In the genomic region with DNA sequence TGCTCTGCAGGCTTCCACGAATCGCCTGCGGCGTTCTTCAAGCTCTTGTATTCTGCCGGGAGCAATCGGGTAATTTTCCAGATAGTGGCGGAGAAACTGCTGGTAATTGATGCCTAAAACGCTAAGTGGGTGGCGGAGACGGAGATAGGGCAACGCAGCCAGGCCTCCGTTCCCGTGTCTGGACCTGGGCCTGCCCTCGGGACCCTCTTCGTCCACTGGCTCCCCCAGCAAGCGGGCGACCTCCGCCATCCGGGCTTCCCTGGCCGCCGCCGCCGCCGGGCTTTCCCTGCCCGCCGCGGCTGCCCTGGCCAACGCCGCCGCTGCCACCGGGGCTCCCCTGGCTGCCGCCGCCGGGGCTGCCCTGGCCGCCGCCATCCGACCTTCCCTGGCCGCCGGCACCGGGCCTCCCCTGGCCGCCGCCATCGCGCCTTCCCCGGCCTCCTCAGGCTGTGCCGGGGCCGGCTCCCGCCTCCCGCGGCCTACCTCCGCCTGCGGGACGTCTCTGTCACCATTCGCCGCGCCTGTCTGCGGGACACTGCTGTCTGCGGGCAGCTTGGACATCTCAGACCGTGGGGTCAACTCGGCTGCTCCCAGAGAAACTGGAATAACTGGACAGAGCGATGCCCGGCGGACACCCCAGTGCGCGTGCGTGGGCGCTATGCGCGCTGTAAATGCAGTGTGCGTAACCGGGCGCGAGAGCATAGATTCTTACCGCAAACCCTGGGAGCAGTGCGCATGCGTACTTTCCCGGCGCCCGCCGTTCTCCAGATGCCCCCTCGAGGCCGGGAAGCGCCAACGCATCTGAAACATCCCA, we compare ENCODE assay signal across 8 cellular contexts. TPM values are rescaled to one million over a fixed set of nuclear protein-coding genes. Genes with fewer than 3 reads are reported as not detected.
A peak's percentile ranks its signal among the peaks of the same experiment; 100 is the strongest.
DNase-seq lines count a peak whose midpoint lies in the region; ATAC-seq and TF ChIP-seq lines count a peak whose summit lies in the region.

A gene with protein sequence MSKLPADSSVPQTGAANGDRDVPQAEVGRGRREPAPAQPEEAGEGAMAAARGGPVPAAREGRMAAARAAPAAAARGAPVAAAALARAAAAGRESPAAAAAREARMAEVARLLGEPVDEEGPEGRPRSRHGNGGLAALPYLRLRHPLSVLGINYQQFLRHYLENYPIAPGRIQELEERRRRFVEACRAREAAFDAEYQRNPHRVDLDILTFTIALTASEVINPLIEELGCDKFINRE (minus strand): TSS at position 643 of the 814 bp plus-strand sequence. CDS start 82 bp downstream, at position 561.

- intact Hi-C loops in Caco-2 (cut with micrococcal nuclease; ENCODE audit: unreplicated experiment), result loop anchor here (2.0 kb wide), 2 partner anchors 41 to 99 kb away; a partner anchor contains a TSS

- POLR2A ChIA-PET in Caco-2 (lab: Charles Lee), result interaction anchor here (0.5 to 1.9 kb wide), 3 partner anchors 56 to 887 kb away, joined by 3 to 11 read pairs (median 4); a partner anchor contains a TSS

- in situ Hi-C loops in endometrial microvascular endothelial cells (cut with HindIII; ENCODE audit: inconsistent ontology term, low pct_unique_long_range_greater_than_20kb, low sequenced_read_pairs), result no loop called here

- peak within 1 kb of the TSS; percentile 83 for H3K27ac ChIP-seq in HUES48 (ENCODE audit: low read depth, low read length)

- H3K27ac Mint-ChIP-seq in Caco-2 (ENCODE audit: unreplicated experiment), result peak within 1 kb of the TSS; percentile 93

- peak; percentile 89 for ATAC-seq in GM21381 (IDR thresholded peaks at IDR 0.05; ENCODE audit: unreplicated experiment)

- H3K36me3 ChIP-seq in Caco-2 (ENCODE audit: control insufficient read depth, insufficient read depth, low read length) (no peaks in the 10 kb centered on the region), HUES48 (ENCODE audit: control insufficient read depth, insufficient read depth, low read length) (no peaks in the 10 kb centered on the region), NT2/D1 (ENCODE audit: insufficient read depth, insufficient read length, low read length) (no peaks in the 10 kb centered on the region)

- H3K9me3 ChIP-seq in Caco-2, result no peaks in the 10 kb centered on the region
- no peaks in the 10 kb centered on the region for H3K9me3 ChIP-seq in HUES48 (ENCODE audit: control insufficient read depth, insufficient read depth, low read length)
- H3K9me3 ChIP-seq in NT2/D1 (ENCODE audit: insufficient read depth, low read length), result no peaks in the 10 kb centered on the region

- peaks cover 15% of the 10 kb centered on the region for H3K4me1 Mint-ChIP-seq in Caco-2 (ENCODE audit: low read depth, unreplicated experiment)

- H3K4me1 ChIP-seq in Caco-2 (peaks cover 8% of the 10 kb centered on the region; the same call in 1 of the 2 replicates), HUES48 (ENCODE audit: control insufficient read depth, insufficient read depth, low read length) (peaks cover 10% of the 10 kb centered on the region), NT2/D1 (ENCODE audit: insufficient read depth, insufficient read length) (no peaks in the 10 kb centered on the region)

- H3K4me3 Mint-ChIP-seq in Caco-2 (ENCODE audit: unreplicated experiment), result peak within 1 kb of the TSS; percentile 90

- peak within 1 kb of the TSS; percentile 85 for H3K9ac ChIP-seq in HUES48 (ENCODE audit: low read depth, low read length)
- peak within 1 kb of the TSS; percentile 93 for H3K9ac ChIP-seq in NT2/D1 (ENCODE audit: insufficient read length, low read depth)

- BruUV-seq in Caco-2 (replicated peaks; lab: Mats Ljungman, UMichigan), result TSS peak; percentile 86

- H3K4me3 ChIP-seq in Caco-2 (ENCODE audit: low read depth, low read length) (peak within 1 kb of the TSS; percentile 82), HUES48 (ENCODE audit: low read depth, low read length) (peak within 1 kb of the TSS; percentile 96), NT2/D1 (ENCODE audit: insufficient read length, low read depth) (peak within 1 kb of the TSS; percentile 85)

- TF ChIP-seq CTCF in Caco-2 (IDR thresholded peaks at IDR 0.05; ENCODE audit: insufficient read depth in 1 of 2, low read depth in 1 of 2, low read length in 1 of 2, severe bottlenecking in 1 of 2, unreplicated experiment in 1 of 2), result peak; percentile 89

- H3K27me3 ChIP-seq in Caco-2 (replicated peaks; ENCODE audit: control insufficient read depth, insufficient read depth, low read length), result no peaks in the 10 kb centered on the region
- no peaks in the 10 kb centered on the region for H3K27me3 ChIP-seq in HUES48 (ENCODE audit: control insufficient read depth, insufficient read depth, low read length)
- no peaks in the 10 kb centered on the region for H3K27me3 ChIP-seq in NT2/D1 (ENCODE audit: insufficient read depth, insufficient read length)

- DNase-seq in Caco-2 (peak; percentile 95 to 97), NT2/D1 (ENCODE audit: low read depth, low spot score) (peak; percentile 77), mesenteric fat pad (ENCODE audit: low spot score) (peak; percentile 99)
- peak; percentile 89 for DNase-seq in activated CD8-positive, alpha-beta memory T cell treated with anti-CD3 and anti-CD28 coated beads, Interleukin-2, amount 50 U/mL, for 1 hour (ENCODE audit: extremely low read depth)
- DNase-seq in stimulated activated CD8-positive, alpha-beta memory T cell treated with anti-CD3 and anti-CD28 coated beads, Interleukin-15, amount 100 ng/mL, for 24 hours (ENCODE audit: low read depth), result peak; percentile 94

- peaks cover 4% of the 10 kb centered on the region for H3K27me3 Mint-ChIP-seq in Caco-2 (ENCODE audit: insufficient read depth, unreplicated experiment)

- H3K36me3 Mint-ChIP-seq in Caco-2 (ENCODE audit: insufficient read depth, unreplicated experiment), result peaks cover 18% of the 10 kb centered on the region

- CTCF ChIA-PET in Caco-2 (lab: Charles Lee), result interaction anchor here (0.7 to 2.3 kb wide), 6 partner anchors 37 to 431 kb away, joined by 3 to 10 read pairs (median 6); a partner anchor contains a TSS

- H3K9me3 Mint-ChIP-seq in Caco-2 (ENCODE audit: unreplicated experiment), result no peaks in the 10 kb centered on the region

RNA-seq across cellular contexts. Expression of the gene that starts here (rescaled TPM):
- total RNA-seq in Caco-2 (2022), result 21.7 and 26.3 TPM in 2 replicates
- 13.8 TPM for total RNA-seq in endometrial microvascular endothelial cells (ENCODE audit: inconsistent ontology term)
- 12.7 TPM for total RNA-seq in mesenteric fat pad

Comparison
In these comparisons a context has a peak if more than half of its experiments do, and no peak if none do; other contexts are left out.
1. Peak in every context shown above with its lines: DNase-seq, ATAC-seq, H3K4me3 ChIP-seq and H3K27ac ChIP-seq.